ENCODE assay signal across 19 cellular contexts in genomic region chr2:85440736-85441135, GRCh38. TPM values are rescaled to one million over a fixed set of nuclear protein-coding genes. Genes with fewer than 3 reads are reported as not detected.
DNase-seq lines count a peak whose midpoint lies in the region; FAIRE-seq and TF ChIP-seq lines count a peak whose summit lies in the region.
"Had no signal": no experiment of that assay in that cellular context is flagged by ENCODE, and none has a peak within 500 bp of the region (broad histone marks: within the 10 kb centered on the region; RNA-seq: fewer than 3 reads in every experiment).

No MANE protein-coding gene starts in this region.

- no peaks in the 10 kb centered on the region for H3K27me3 Mint-ChIP-seq in T-helper 1 cell treated with Interleukin-12 subunit alpha and Interleukin-12 subunit beta and Interleukin-4 antibody, amounts not matched to agents 30 μg/mL and 1 μg/mL, for 36 hours (ENCODE audit: low read depth)
- peaks cover 5% of the 10 kb centered on the region for H3K27me3 Mint-ChIP-seq in activated naive CD4-positive, alpha-beta T cell treated with anti-CD3 and anti-CD28 coated beads, Interleukin-2, amount 10 ng/mL, durations not matched to agents 7 days and 5 days
- peaks cover 14% of the 10 kb centered on the region for H3K27me3 Mint-ChIP-seq in astrocyte (ENCODE audit: low read depth, unreplicated experiment)

- H3K36me3 Mint-ChIP-seq in T-helper 1 cell treated with Interleukin-12 subunit alpha and Interleukin-12 subunit beta and Interleukin-4 antibody, amounts not matched to agents 30 μg/mL and 1 μg/mL, for 36 hours (ENCODE audit: low read depth) = no peaks in the 10 kb centered on the region
- no peaks in the 10 kb centered on the region for H3K36me3 Mint-ChIP-seq in activated naive CD4-positive, alpha-beta T cell treated with anti-CD3 and anti-CD28 coated beads, Interleukin-2, amount 10 ng/mL, durations not matched to agents 7 days and 5 days
- H3K36me3 Mint-ChIP-seq in astrocyte (ENCODE audit: low read depth, unreplicated experiment) = peaks cover 2% of the 10 kb centered on the region
- H3K36me3 Mint-ChIP-seq: CD8-positive, alpha-beta memory T cell had no signal

- H3K27me3 ChIP-seq in astrocyte (ENCODE audit: insufficient read depth, low read length) (no peaks in the 10 kb centered on the region), keratinocyte (ENCODE audit: control insufficient read depth, extremely low read depth, insufficient read depth, low read length) (no peaks in the 10 kb centered on the region), spleen (replicated peaks in 1 of 7) (no peaks in the 10 kb centered on the region)
- H3K27me3 ChIP-seq: BLaER1 treated with 17β-estradiol and CSF1 and Interleukin-3, amounts not matched to agents 10 nM and 100 nM had no signal

- H3K4me3 Mint-ChIP-seq in T-helper 1 cell treated with Interleukin-12 subunit alpha and Interleukin-12 subunit beta and Interleukin-4 antibody, amounts not matched to agents 30 μg/mL and 1 μg/mL, for 36 hours = no peak overlapping the region
- no peak overlapping the region for H3K4me3 Mint-ChIP-seq in activated naive CD4-positive, alpha-beta T cell treated with anti-CD3 and anti-CD28 coated beads, Interleukin-2, amount 10 ng/mL, durations not matched to agents 7 days and 5 days
- H3K4me3 Mint-ChIP-seq in astrocyte (ENCODE audit: unreplicated experiment) = no peak overlapping the region

- H3K4me1 ChIP-seq in astrocyte (ENCODE audit: insufficient read depth, low read length) (peaks cover 17% of the 10 kb centered on the region), keratinocyte (ENCODE audit: control insufficient read depth, extremely low read depth, insufficient read depth, low read length) (peaks cover 25% of the 10 kb centered on the region), spleen (peaks cover 14 to 43% (median 26%) of the 10 kb centered on the region in 6 donors)

- no peaks in the 10 kb centered on the region for H4K20me1 ChIP-seq in astrocyte (ENCODE audit: insufficient read depth, low read length)
- no peaks in the 10 kb centered on the region for H4K20me1 ChIP-seq in keratinocyte (ENCODE audit: control insufficient read depth, extremely low read depth, insufficient read depth, low read length)
- H4K20me1 ChIP-seq: BLaER1 treated with 17β-estradiol and CSF1 and Interleukin-3, amounts not matched to agents 10 nM and 100 nM had no signal

- dilution Hi-C loops in keratinocyte (cut with MboI; ENCODE audit: extremely low pct_ligation_motif_present, low sequenced_read_pairs) = no loop called here

- intact Hi-C loops in spleen (cut with DNase I; ENCODE audit: low total_unique reads) = no loop called here

- FAIRE-seq in astrocyte (lab: Jason Lieb, UNC) (no peak), keratinocyte (lab: Jason Lieb, UNC) (peak; percentile 5)
- FAIRE-seq: GM12892, GM19239, H54, HTR-8/SVneo had no signal

- H3K27ac Mint-ChIP-seq in T-helper 1 cell treated with Interleukin-12 subunit alpha and Interleukin-12 subunit beta and Interleukin-4 antibody, amounts not matched to agents 30 μg/mL and 1 μg/mL, for 36 hours = peak overlapping the region; percentile 26
- peak overlapping the region; percentile 35 for H3K27ac Mint-ChIP-seq in activated naive CD4-positive, alpha-beta T cell treated with anti-CD3 and anti-CD28 coated beads, Interleukin-2, amount 10 ng/mL, durations not matched to agents 7 days and 5 days
- peak overlapping the region; percentile 26 for H3K27ac Mint-ChIP-seq in astrocyte (ENCODE audit: unreplicated experiment)

- WGBS in spleen, 5 donors = 92 to 96% (median 94%) methylated on average over 6 of the region's 6 CpGs

- DNase-seq in T-helper 1 cell (no peak), astrocyte (ENCODE audit: low read depth) (no peak), keratinocyte (ENCODE audit: low read depth, low spot score) (no peak), CD1c-positive myeloid dendritic cell (ENCODE audit: extremely low spot score) (no peak), spleen (no peak)
- no peak for DNase-seq in activated naive CD4-positive, alpha-beta T cell treated with anti-CD3 and anti-CD28 coated beads, Interleukin-2, amount 10 ng/mL, durations not matched to agents 7 days and 5 days
- DNase-seq in activated naive CD4-positive, alpha-beta T cell treated with Interleukin-2 at 50 U/mL for 16 hours = no peak
- DNase-seq: ACHN; Caco-2; CD8-positive, alpha-beta memory T cell; DND-41; GDM1 had no signal

- no peak for TF ChIP-seq CTCF in astrocyte (IDR thresholded peaks at IDR 0.05; ENCODE audit: insufficient read depth, low read depth, low read length)
- TF ChIP-seq CTCF in keratinocyte (optimal IDR thresholded peaks at IDR 0.05 in 1 of 3, IDR thresholded peaks at IDR 0.05 in 1 of 3, conservative IDR thresholded peaks at IDR 0.05 in 1 of 3; ENCODE audit: extremely low read depth in 1 of 3, insufficient read depth in 2 of 3, low read length in 3 of 3) = no peak
- no peak for TF ChIP-seq CTCF in spleen (IDR thresholded peaks at IDR 0.05 in 8 of 11, conservative IDR thresholded peaks at IDR 0.05 in 3 of 11)

- H3K9me3 ChIP-seq in astrocyte (ENCODE audit: insufficient read depth, low read depth, low read length) (no peaks in the 10 kb centered on the region), keratinocyte (ENCODE audit: control insufficient read depth, low read depth, low read length) (no peaks in the 10 kb centered on the region), spleen (no peaks in the 10 kb centered on the region)
- H3K9me3 ChIP-seq: BLaER1 treated with 17β-estradiol and CSF1 and Interleukin-3, amounts not matched to agents 10 nM and 100 nM; Caco-2 had no signal

- H3K4me3 ChIP-seq in astrocyte (ENCODE audit: insufficient read depth, low read depth, low read length) (no peak overlapping the region), keratinocyte (ENCODE audit: control insufficient read depth in 2 of 3, extremely low read depth in 1 of 3, insufficient read depth in 2 of 3, low read depth in 1 of 3, low read length in 3 of 3) (no peak overlapping the region), spleen (no peak overlapping the region)
- H3K4me3 ChIP-seq: BLaER1 treated with 17β-estradiol and CSF1 and Interleukin-3, amounts not matched to agents 10 nM and 100 nM had no signal

- H3K36me3 ChIP-seq in astrocyte (ENCODE audit: insufficient read depth, low read length) (no peaks in the 10 kb centered on the region), keratinocyte (ENCODE audit: control insufficient read depth in 2 of 2, extremely low read depth in 1 of 2, insufficient read depth in 2 of 2, low read length in 2 of 2) (no peaks in the 10 kb centered on the region), spleen (no peaks in the 10 kb centered on the region)
- H3K36me3 ChIP-seq: BLaER1 treated with 17β-estradiol and CSF1 and Interleukin-3, amounts not matched to agents 10 nM and 100 nM had no signal

- TF ChIP-seq POLR2A in spleen (IDR thresholded peaks at IDR 0.05) = no peak

- CTCF ChIA-PET in activated naive CD4-positive, alpha-beta T cell treated with anti-CD3 and anti-CD28 coated beads, Interleukin-2, amount 10 ng/mL, durations not matched to agents 7 days and 5 days (lab: Charles Lee) = interaction anchor here (1.3 kb wide), 1 partner anchor 110 kb away, joined by 4 read pairs; no protein-coding TSS in a partner anchor

- H3K9me3 Mint-ChIP-seq in T-helper 1 cell treated with Interleukin-12 subunit alpha and Interleukin-12 subunit beta and Interleukin-4 antibody, amounts not matched to agents 30 μg/mL and 1 μg/mL, for 36 hours = no peaks in the 10 kb centered on the region
- H3K9me3 Mint-ChIP-seq in activated naive CD4-positive, alpha-beta T cell treated with anti-CD3 and anti-CD28 coated beads, Interleukin-2, amount 10 ng/mL, durations not matched to agents 7 days and 5 days = no peaks in the 10 kb centered on the region
- H3K9me3 Mint-ChIP-seq in astrocyte (ENCODE audit: unreplicated experiment) = no peaks in the 10 kb centered on the region
- H3K9me3 Mint-ChIP-seq: CD8-positive, alpha-beta memory T cell had no signal

- H3K79me2 ChIP-seq in astrocyte (ENCODE audit: insufficient read depth, low read length) (no peaks in the 10 kb centered on the region), keratinocyte (ENCODE audit: control insufficient read depth, insufficient read depth, low read length) (no peaks in the 10 kb centered on the region)

- H3K4me2 ChIP-seq in astrocyte (ENCODE audit: low read length) (no peak overlapping the region), keratinocyte (ENCODE audit: control insufficient read depth, extremely low read depth, insufficient read depth, low read depth, low read length) (no peak overlapping the region)

- H3K9ac ChIP-seq in astrocyte (ENCODE audit: low read length) = no peak overlapping the region
- H3K9ac ChIP-seq in keratinocyte (ENCODE audit: control insufficient read depth, extremely low read depth, insufficient read depth, low read length) = no peak overlapping the region
- H3K9ac ChIP-seq: BLaER1 treated with 17β-estradiol and CSF1 and Interleukin-3, amounts not matched to agents 10 nM and 100 nM had no signal

- H3K4me1 Mint-ChIP-seq in T-helper 1 cell treated with Interleukin-12 subunit alpha and Interleukin-12 subunit beta and Interleukin-4 antibody, amounts not matched to agents 30 μg/mL and 1 μg/mL, for 36 hours (ENCODE audit: low read depth) = peaks cover 26% of the 10 kb centered on the region
- H3K4me1 Mint-ChIP-seq in activated naive CD4-positive, alpha-beta T cell treated with anti-CD3 and anti-CD28 coated beads, Interleukin-2, amount 10 ng/mL, durations not matched to agents 7 days and 5 days = peaks cover 48% of the 10 kb centered on the region
- H3K4me1 Mint-ChIP-seq in astrocyte (ENCODE audit: low read depth, unreplicated experiment) = peaks cover 18% of the 10 kb centered on the region

- no peaks in the 10 kb centered on the region for H3K9me1 ChIP-seq in keratinocyte (ENCODE audit: control insufficient read depth, extremely low read depth, insufficient read depth, low read length)

- H3K27ac ChIP-seq in astrocyte (ENCODE audit: low read depth, low read length) (no peak overlapping the region), keratinocyte (ENCODE audit: control insufficient read depth, insufficient read depth, low read length) (no peak overlapping the region), spleen (no peak overlapping the region)
- H3K27ac ChIP-seq: 22Rv1 had no signal

- H2AFZ ChIP-seq in astrocyte (ENCODE audit: low read depth, low read length) (no peak overlapping the region), keratinocyte (ENCODE audit: control insufficient read depth, low read length) (no peak overlapping the region)

RNA-seq across cellular contexts. Expression of gene SH2D6, which starts 22.2 kb away (rescaled TPM):
- total RNA-seq in astrocyte (0.58 and 0.64 TPM in 2 replicates), spleen (under 1 TPM in 1 of 7 donors, not detected in 6; 0.94 TPM)
- polyA plus RNA-seq in keratinocyte (0.10 to 0.21 TPM in 2 of 3 replicates, not detected in the other), spleen (under 1 TPM in 1 of 3 donors, not detected in 2; 0.20 TPM)
- not detected for polyA plus RNA-seq in keratinocyte (2011; ENCODE audit: low read depth)
- not detected in 2 replicates for polyA plus RNA-seq in keratinocyte (2011; cell fraction: cytosol; rRNA removed)
- not detected in 2 replicates for polyA plus RNA-seq in keratinocyte (2011; cell fraction: nucleus; rRNA removed)
- polyA plus RNA-seq in keratinocyte (2012; ENCODE audit: low replicate concordance) = 0.09 TPM in 1 of 2 replicates, not detected in the other
- polyA minus RNA-seq in keratinocyte = 0.56 TPM in 1 of 3 replicates, not detected in the others
- not detected for polyA minus RNA-seq in keratinocyte (2011; cell fraction: cytosol; rRNA and poly(A)+ RNA removed)
- polyA minus RNA-seq in keratinocyte (2011; cell fraction: nucleus; rRNA and poly(A)+ RNA removed) = not detected in 2 replicates
- polyA plus RNA-seq: CD8-positive, alpha-beta memory T cell had no signal

RNA-seq across cellular contexts. Expression of gene CAPG, which starts 30.6 kb away (rescaled TPM):
- total RNA-seq in astrocyte (59.3 and 68.2 TPM in 2 replicates), spleen (10 to 100 TPM; 31.1 to 62.6 (median 47.1) TPM)
- polyA plus RNA-seq in keratinocyte (466 to 683 TPM (median 503 TPM) in 3 replicates), spleen (100 to 1,000 TPM in 2 of 3 donors, 10 to 100 TPM in 1; 74.6 to 196 (median 115) TPM)
- 123 TPM for polyA plus RNA-seq in keratinocyte (2011; ENCODE audit: low read depth)
- 321 and 549 TPM in 2 replicates for polyA plus RNA-seq in keratinocyte (2011; cell fraction: cytosol; rRNA removed)
- 232 and 338 TPM in 2 replicates for polyA plus RNA-seq in keratinocyte (2011; cell fraction: nucleus; rRNA removed)
- 352 and 538 TPM in 2 replicates for polyA plus RNA-seq in keratinocyte (2012; ENCODE audit: low replicate concordance)
- 216 to 344 TPM (median 339 TPM) in 3 replicates for polyA minus RNA-seq in keratinocyte
- polyA minus RNA-seq in keratinocyte (2011; cell fraction: cytosol; rRNA and poly(A)+ RNA removed) = 273 TPM
- 94.0 and 95.3 TPM in 2 replicates for polyA minus RNA-seq in keratinocyte (2011; cell fraction: nucleus; rRNA and poly(A)+ RNA removed)
